10 cellular contexts compared by ENCODE assay signal in the genomic region with DNA sequence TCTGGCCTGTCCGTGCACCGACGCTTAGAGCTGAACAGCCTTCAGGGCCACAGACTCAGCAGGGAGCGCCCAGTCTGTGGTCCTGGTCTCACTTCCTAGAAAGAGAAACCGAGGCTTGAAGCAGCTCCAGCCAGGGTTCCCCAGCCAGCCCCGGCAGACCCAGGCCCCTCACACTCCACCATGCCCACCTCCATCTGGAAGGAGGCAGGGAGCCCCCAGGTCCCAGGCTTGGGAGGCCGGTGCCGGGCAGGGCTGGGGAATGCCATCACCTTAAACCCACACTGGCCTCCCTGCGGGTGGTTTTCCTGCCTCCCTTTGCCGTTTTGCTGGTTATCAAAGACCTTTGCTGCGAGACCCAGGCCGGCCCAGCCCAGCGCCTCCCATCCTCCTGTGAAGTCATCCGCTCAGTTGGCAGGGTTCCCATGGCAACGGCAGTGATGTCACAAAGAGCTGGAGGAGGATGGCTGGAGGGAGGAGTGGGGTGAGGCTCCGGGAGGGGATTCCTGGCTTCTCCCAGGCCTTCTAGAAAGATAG. TPM values are rescaled to one million over a fixed set of nuclear protein-coding genes. Genes with fewer than 3 reads are reported as not detected.
DNase-seq lines count a peak whose midpoint lies in the region; ATAC-seq and TF ChIP-seq lines count a peak whose summit lies in the region.
"Had no signal": no experiment of that assay in that cellular context is flagged by ENCODE, and none has a peak within 500 bp of the region (broad histone marks: within the 10 kb centered on the region; RNA-seq: fewer than 3 reads in every experiment).

No MANE protein-coding gene starts in this region.

- peak overlapping the region; percentile 48 for H3K4me2 ChIP-seq in BLaER1
- H3K4me2 ChIP-seq in mesenchymal stem cell (ENCODE audit: low read length, poor library complexity, severe bottlenecking) = no peak overlapping the region

- H2BK12ac ChIP-seq in mesenchymal stem cell (ENCODE audit: low read length in 2 of 2) = no peak overlapping the region

- H3K36me3 ChIP-seq in BLaER1 (peaks cover 8% of the 10 kb centered on the region; the same call in 1 of the 2 replicates), mesenchymal stem cell (ENCODE audit: control insufficient read depth in 1 of 2, insufficient read depth in 2 of 2, low read depth in 1 of 2, low read length in 2 of 2) (no peaks in the 10 kb centered on the region)

- H4K91ac ChIP-seq in mesenchymal stem cell (ENCODE audit: low read length) = no peak overlapping the region

- H3K36me3 Mint-ChIP-seq in brain = peaks cover 24% of the 10 kb centered on the region

- no peak overlapping the region for H2BK120ac ChIP-seq in mesenchymal stem cell (ENCODE audit: low read depth, low read length)

- no peak overlapping the region for H3K4ac ChIP-seq in mesenchymal stem cell (ENCODE audit: low read depth in 1 of 2, low read length in 2 of 2)

- H4K20me1 ChIP-seq in BLaER1 = peaks cover 32% of the 10 kb centered on the region

- H3K4me1 ChIP-seq in BLaER1 = peaks cover 38% of the 10 kb centered on the region
- peaks cover 38% of the 10 kb centered on the region for H3K4me1 ChIP-seq in mesenchymal stem cell (ENCODE audit: control insufficient read depth, insufficient read depth, low read depth, low read length)

- H3K4me3 ChIP-seq in BLaER1 (no peak overlapping the region), mesenchymal stem cell (ENCODE audit: insufficient read depth in 1 of 2, low read depth in 1 of 2, low read length in 2 of 2) (no peak overlapping the region)
- H3K4me3 ChIP-seq: SK-N-MC had no signal

- no peak for TF ChIP-seq CTCF in brain (conservative IDR thresholded peaks at IDR 0.05)

- no peaks in the 10 kb centered on the region; the same call in 1 of the 2 replicates for H3K9me3 ChIP-seq in BLaER1
- H3K9me3 ChIP-seq in mesenchymal stem cell (ENCODE audit: control insufficient read depth, low read length) = no peaks in the 10 kb centered on the region

- H3K27me3 ChIP-seq in BLaER1 (no peaks in the 10 kb centered on the region), mesenchymal stem cell (ENCODE audit: control insufficient read depth in 1 of 2, insufficient read depth in 1 of 2, low read length in 2 of 2) (peaks cover 40 to 67% of the 10 kb centered on the region in 2 experiments)

- peaks cover under 1 to 6% (median 2%) of the 10 kb centered on the region in 5 experiments for H3K9me3 Mint-ChIP-seq in brain

- no peak overlapping the region for H3K18ac ChIP-seq in mesenchymal stem cell (ENCODE audit: low read depth in 1 of 2, low read length in 2 of 2)

- no peaks in the 10 kb centered on the region for H3K27me3 Mint-ChIP-seq in brain

- H3K9ac ChIP-seq in BLaER1 (no peak overlapping the region), mesenchymal stem cell (ENCODE audit: low read length) (peak overlapping the region; percentile 29)

- DNase-seq in M059J (ENCODE audit: low read depth) = peak; percentile 52
- peak; percentile 6 for DNase-seq in mesenchymal stem cell
- no peak for DNase-seq in NK-92 treated with Interleukin-12 subunit alpha and Interleukin-12 subunit beta, amount 100 ng/mL, for 24 hours (lab: John Stamatoyannopoulos, UW)
- DNase-seq in activated CD4-positive, alpha-beta T cell treated with anti-CD3 and anti-CD28 coated beads for 1 hour = no peak
- DNase-seq: naive B cell had no signal

- H3K27ac ChIP-seq in BLaER1 = no peak overlapping the region
- peak overlapping the region; percentile 10 for H3K27ac ChIP-seq in mesenchymal stem cell (ENCODE audit: low read length, poor library complexity, severe bottlenecking)
- H3K27ac ChIP-seq: SK-N-MC had no signal

- no peak overlapping the region for H2BK5ac ChIP-seq in mesenchymal stem cell (ENCODE audit: low read depth, low read length, poor library complexity, severe bottlenecking)

- no peaks in the 10 kb centered on the region for H3K79me1 ChIP-seq in mesenchymal stem cell (replicated peaks; ENCODE audit: low read length, poor library complexity, severe bottlenecking)

- ATAC-seq in GM21447 (IDR thresholded peaks at IDR 0.05; ENCODE audit: unreplicated experiment) (no peak), GM21367 (IDR thresholded peaks at IDR 0.05; ENCODE audit: unreplicated experiment) (no peak)

- 56% methylated on average over 14 of the region's 16 CpGs for WGBS in mesenchymal stem cell

- peaks cover 86% of the 10 kb centered on the region for H3K4me1 Mint-ChIP-seq in brain
- H3K4me1 Mint-ChIP-seq: naive B cell had no signal

- no peak overlapping the region for H2AFZ ChIP-seq in mesenchymal stem cell (ENCODE audit: low read depth, low read length)

- H2BK15ac ChIP-seq in mesenchymal stem cell (ENCODE audit: low read depth, poor library complexity, severe bottlenecking) = no peak overlapping the region

- H3K23ac ChIP-seq in mesenchymal stem cell (ENCODE audit: low read length in 2 of 2) = no peak overlapping the region

- no peak overlapping the region for H4K8ac ChIP-seq in mesenchymal stem cell (ENCODE audit: low read length)

- H2AK5ac ChIP-seq in mesenchymal stem cell (ENCODE audit: low read length, severe bottlenecking) = no peak overlapping the region

- H3K27ac Mint-ChIP-seq in brain = peak overlapping the region in 3 of 5 experiments; percentile 94 to 98 (median 97)
- H3K27ac Mint-ChIP-seq: naive B cell had no signal

- H3K4me3 Mint-ChIP-seq in brain = peak overlapping the region in 3 of 5 experiments; percentile 61 to 72 (median 69)
- H3K4me3 Mint-ChIP-seq: naive B cell had no signal

- H3K14ac ChIP-seq in mesenchymal stem cell (ENCODE audit: low read length in 2 of 2) = no peak overlapping the region

RNA-seq across cellular contexts. Expression of a gene that starts 24.0 kb away (rescaled TPM):
- not detected in 2 replicates for total RNA-seq in M059J (2014; rRNA removed; shearing (Covaris generic))
- polyA plus RNA-seq in brain (ENCODE audit: insufficient read depth, low read depth, low replicate concordance) = 1.2 TPM
- polyA plus RNA-seq in mesenchymal stem cell (2013, experiment 1 of 2) = 0.04 TPM
- polyA plus RNA-seq in mesenchymal stem cell (2013, experiment 2 of 2) = 0.05 TPM

Comparison
In these comparisons a context has a peak if more than half of its experiments do, and no peak if none do; other contexts are left out.
1. DNase-seq: peak in M059J (single experiment) and mesenchymal stem cell (single experiment); none in NK-92 treated with Interleukin-12 subunit alpha and Interleukin-12 subunit beta, amount 100 ng/mL, for 24 hours (single experiment) and activated CD4-positive, alpha-beta T cell treated with anti-CD3 and anti-CD28 coated beads for 1 hour (single experiment).